Comparison of ENCODE assay signal across 10 cellular contexts in genomic region chr1:110083453-110084225, GRCh38. TPM values are rescaled to one million over a fixed set of nuclear protein-coding genes. Genes with fewer than 3 reads are reported as not detected.
DNase-seq lines count a peak whose midpoint lies in the region; ATAC-seq and TF ChIP-seq lines count a peak whose summit lies in the region.
"Had no signal": no experiment of that assay in that cellular context is flagged by ENCODE, and none has a peak within 500 bp of the region (broad histone marks: within the 10 kb centered on the region; RNA-seq: fewer than 3 reads in every experiment).

No MANE protein-coding gene starts in this region.

- peak in 1 of 2 donors; percentile 42 for ATAC-seq in activated T-cell treated with anti-CD3 and anti-CD28 coated beads, Interleukin-2, amount 50 U/mL, for 4 hours
- ATAC-seq in upper lobe of right lung = peak; percentile 34
- no peak for ATAC-seq in GM21825 (IDR thresholded peaks at IDR 0.05; ENCODE audit: unreplicated experiment)

- TF ChIP-seq CTCF in coronary artery (IDR thresholded peaks at IDR 0.05) (no peak), upper lobe of right lung (IDR thresholded peaks at IDR 0.05) (no peak)

- no peaks in the 10 kb centered on the region for H3K27me3 ChIP-seq in muscle layer of colon (ENCODE audit: control insufficient read depth in 1 of 2, insufficient read depth in 2 of 2, low read length in 2 of 2)
- no peaks in the 10 kb centered on the region for H3K27me3 ChIP-seq in upper lobe of right lung

- H3K4me3 Mint-ChIP-seq in activated T-cell treated with anti-CD3 and anti-CD28 coated beads, Interleukin-2, amount 50 U/mL, for 4 hours = peak overlapping the region; percentile 81

- H3K9ac ChIP-seq in muscle layer of colon (ENCODE audit: low read length) = peak overlapping the region; percentile 38

- peaks cover 12% of the 10 kb centered on the region for H3K4me1 Mint-ChIP-seq in activated T-cell treated with anti-CD3 and anti-CD28 coated beads, Interleukin-2, amount 50 U/mL, for 4 hours (ENCODE audit: low read depth)

- H3K36me3 Mint-ChIP-seq in activated T-cell treated with anti-CD3 and anti-CD28 coated beads, Interleukin-2, amount 50 U/mL, for 4 hours (ENCODE audit: insufficient read depth) = peaks cover 4% of the 10 kb centered on the region

- peak overlapping the region; percentile 76 to 87 for H3K27ac ChIP-seq in coronary artery
- H3K27ac ChIP-seq in muscle layer of colon (ENCODE audit: low read depth, low read length) = peak overlapping the region; percentile 77
- H3K27ac ChIP-seq in upper lobe of right lung = peak overlapping the region; percentile 72
- H3K27ac ChIP-seq: SK-N-MC had no signal

- H3K4me1 ChIP-seq in muscle layer of colon (ENCODE audit: insufficient read depth, low read length) = peaks cover 6% of the 10 kb centered on the region
- H3K4me1 ChIP-seq in upper lobe of right lung = peaks cover 10% of the 10 kb centered on the region

- peak overlapping the region; percentile 86 for H3K4me3 ChIP-seq in coronary artery
- peak overlapping the region; percentile 63 to 84 for H3K4me3 ChIP-seq in muscle layer of colon (ENCODE audit: low read depth in 1 of 2, low read length in 2 of 2)
- H3K4me3 ChIP-seq in upper lobe of right lung = peak overlapping the region; percentile 68
- H3K4me3 ChIP-seq: SK-N-MC had no signal

- intact Hi-C loops in upper lobe of right lung (cut with DNase I) = no loop called here

- H3K36me3 ChIP-seq in muscle layer of colon (ENCODE audit: insufficient read depth, low read length) (no peaks in the 10 kb centered on the region), upper lobe of right lung (no peaks in the 10 kb centered on the region)

- no peaks in the 10 kb centered on the region for H3K9me3 Mint-ChIP-seq in activated T-cell treated with anti-CD3 and anti-CD28 coated beads, Interleukin-2, amount 50 U/mL, for 4 hours

- peaks cover 67% of the 10 kb centered on the region for H3K27me3 Mint-ChIP-seq in activated T-cell treated with anti-CD3 and anti-CD28 coated beads, Interleukin-2, amount 50 U/mL, for 4 hours (ENCODE audit: low read depth)

- H3K9me3 ChIP-seq in muscle layer of colon (ENCODE audit: low read length) = no peaks in the 10 kb centered on the region
- no peaks in the 10 kb centered on the region for H3K9me3 ChIP-seq in upper lobe of right lung

- no peak for DNase-seq in activated T-cell treated with anti-CD3 and anti-CD28 coated beads, Interleukin-2, amount 50 U/mL, for 4 hours
- no peak for DNase-seq in activated T-cell treated with anti-CD3 and anti-CD28 coated beads for 4 hours
- no peak for DNase-seq in coronary artery (ENCODE audit: low spot score)
- DNase-seq in upper lobe of right lung = no peak
- no peak for DNase-seq in C1 segment of cervical spinal cord (lab: John Stamatoyannopoulos, UW)
- no peak for DNase-seq in ureter (ENCODE audit: low spot score)
- DNase-seq: DND-41 had no signal

RNA-seq across cellular contexts. Expression of gene ALX3, which starts 13.2 kb away (rescaled TPM):
- not detected for total RNA-seq in activated T-cell treated with anti-CD3 and anti-CD28 coated beads, Interleukin-2, amount 50 U/mL, for 4 hours
- total RNA-seq in upper lobe of right lung (not detected), ureter (not detected)

RNA-seq across cellular contexts. Expression of gene UBL4B, which starts 28.6 kb away (rescaled TPM):
- total RNA-seq in activated T-cell treated with anti-CD3 and anti-CD28 coated beads, Interleukin-2, amount 50 U/mL, for 4 hours = not detected
- not detected for total RNA-seq in upper lobe of right lung
- not detected for total RNA-seq in ureter

RNA-seq across cellular contexts. Expression of gene STRIP1, which starts 49.2 kb away (rescaled TPM):
- total RNA-seq in activated T-cell treated with anti-CD3 and anti-CD28 coated beads, Interleukin-2, amount 50 U/mL, for 4 hours = 10 to 100 TPM; 32.6 to 40.6 (median 38.2) TPM
- total RNA-seq in upper lobe of right lung (35.6 TPM), ureter (41.5 TPM)
